In the genomic region with DNA sequence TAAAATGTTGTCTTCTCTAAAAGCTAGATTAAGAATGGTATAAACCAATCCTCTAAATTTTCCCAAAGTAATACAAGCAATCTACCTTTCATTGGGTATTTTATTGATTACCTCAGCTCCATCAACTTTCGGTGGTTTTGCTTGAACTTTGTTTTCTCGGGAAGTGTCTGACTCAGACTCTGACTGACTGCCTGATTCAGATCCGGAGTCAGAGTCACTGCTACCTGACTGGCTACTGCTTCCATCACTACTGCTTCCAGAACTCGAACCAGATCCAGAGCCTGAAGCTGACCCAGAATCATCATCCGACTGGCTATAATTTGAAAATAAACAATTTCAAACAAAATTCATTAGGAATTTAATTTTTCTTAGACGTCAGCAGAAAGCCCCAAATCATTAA, we compare ENCODE assay signal across 1 cellular context.
A peak's percentile ranks its signal among the peaks of the same experiment; 100 is the strongest.
TF ChIP-seq lines count a peak whose summit lies in the region.

No MANE protein-coding gene starts in this region.

TF ChIP-seq in IMR-90, 13 proteins besides CTCF, POLR2A, EP300 and RAD21:
- TF ChIP-seq FOS (IDR thresholded peaks at IDR 0.05; ENCODE audit: low read depth, low read length) (peak; percentile 21; the same call in 1 of the 2 replicates), MXI1 (IDR thresholded peaks at IDR 0.05; ENCODE audit: borderline replicate concordance, low read depth, low read length) (no peak), NFE2L2 (IDR thresholded peaks at IDR 0.05; ENCODE audit: low read depth, low read length) (no peak)
TF ChIP-seq in IMR-90: peak in this region for 1.
